Comparison of ENCODE assay signal across 34 cellular contexts in the genomic region with DNA sequence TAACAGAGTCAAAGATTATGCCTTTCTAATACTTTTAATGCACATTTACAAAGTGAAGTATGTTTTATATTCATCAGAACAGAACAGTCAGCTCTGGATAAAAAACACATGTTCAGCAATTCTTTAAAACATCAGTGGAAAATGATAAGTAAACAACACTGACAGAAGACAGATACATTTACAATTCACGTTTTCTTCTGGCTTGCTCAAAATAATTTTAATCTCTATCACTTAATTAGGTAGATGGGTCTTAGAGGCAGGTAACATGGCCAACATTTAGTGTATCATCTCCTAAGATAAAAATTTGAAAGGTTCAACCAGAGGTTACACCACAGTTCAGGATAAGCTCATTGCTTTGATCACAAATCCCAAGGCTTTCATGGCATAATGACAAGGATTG.
"Had no signal": no experiment of that assay in that cellular context is flagged by ENCODE, and none has a peak within 500 bp of the region (broad histone marks: within the 10 kb centered on the region; RNA-seq: fewer than 3 reads in every experiment).

No MANE protein-coding gene starts in this region.

- H3K27me3 Mint-ChIP-seq: activated B cell treated with CpG ODN at 0.5 μM for 24 hours; activated CD4-positive, alpha-beta memory T cell treated with anti-CD3 and anti-CD28 coated beads for 36 hours; activated naive CD4-positive, alpha-beta T cell treated with anti-CD3 and anti-CD28 coated beads, Interleukin-2, amount 10 ng/mL, durations not matched to agents 7 days and 5 days; activated naive CD8-positive, alpha-beta T cell; activated naive CD8-positive, alpha-beta T cell treated with anti-CD3 and anti-CD28 coated beads, Interleukin-2, amount 50 U/mL, for 24 hours had no signal

- H3K27ac Mint-ChIP-seq: activated B cell treated with CpG ODN at 0.5 μM for 24 hours; activated CD4-positive, alpha-beta memory T cell treated with anti-CD3 and anti-CD28 coated beads for 36 hours; activated naive CD4-positive, alpha-beta T cell treated with anti-CD3 and anti-CD28 coated beads, Interleukin-2, amount 10 ng/mL, durations not matched to agents 7 days and 5 days; activated naive CD8-positive, alpha-beta T cell; activated naive CD8-positive, alpha-beta T cell treated with anti-CD3 and anti-CD28 coated beads, Interleukin-2, amount 50 U/mL, for 24 hours had no signal

- ATAC-seq: activated naive CD8-positive, alpha-beta T cell treated with anti-CD3 and anti-CD28 coated beads, Interleukin-2, amount 50 U/mL, for 24 hours; Panc1 had no signal

- H3K4me1 ChIP-seq: SJCRH30 had no signal

- DNase-seq: activated B cell treated with CpG ODN at 0.5 μM for 24 hours; activated CD4-positive, alpha-beta memory T cell treated with anti-CD3 and anti-CD28 coated beads for 36 hours; activated CD4-positive, alpha-beta T cell treated with anti-CD3 and anti-CD28 coated beads for 4 hours; activated CD4-positive, alpha-beta T cell treated with anti-CD3 and anti-CD28 coated beads, Interleukin-2, amount 50 U/mL, for 1 hour; activated CD4-positive, CD25-positive, alpha-beta regulatory T cell treated with anti-CD3 and anti-CD28 coated beads, Interleukin-2, amount 50 U/mL, for 72 hours; activated CD8-positive, alpha-beta memory T cell treated with anti-CD3 and anti-CD28 coated beads, Interleukin-2, amount 50 U/mL, for 48 hours; activated effector memory CD4-positive, alpha-beta T cell treated with Interleukin-2 at 50 U/mL for 16 hours; activated naive CD4-positive, alpha-beta T cell treated with anti-CD3 and anti-CD28 coated beads, Interleukin-2, amount 10 ng/mL, durations not matched to agents 7 days and 5 days; activated naive CD8-positive, alpha-beta T cell treated with anti-CD3 and anti-CD28 coated beads, Interleukin-2, amount 50 U/mL, for 24 hours; activated T-cell treated with anti-CD3 and anti-CD28 coated beads, Interleukin-2, amount 50 U/mL, for 48 hours; amniotic stem cell; aorta; brain microvascular endothelial cell; central memory CD4-positive, alpha-beta T cell; MM.1S; MV-4-11; NCI-H1092; NCI-H1436 treated with DMSO at 0.1 percent for 48 hours; NCI-H187; NCI-H2029 treated with DMSO at 0.1 percent for 48 hours; NCI-H2107; NCI-H2171; NCI-H510A treated with DMSO at 0.1 percent for 48 hours; NCI-H526 treated with DMSO at 0.1 percent for 48 hours; NCI-H774; SHP77; SJCRH30; SW 1271; T-helper 1 cell; T-helper 2 cell; T-helper 9 cell had no signal

- H3K4me3 Mint-ChIP-seq: activated B cell treated with CpG ODN at 0.5 μM for 24 hours; activated CD4-positive, alpha-beta memory T cell treated with anti-CD3 and anti-CD28 coated beads for 36 hours; activated naive CD4-positive, alpha-beta T cell treated with anti-CD3 and anti-CD28 coated beads, Interleukin-2, amount 10 ng/mL, durations not matched to agents 7 days and 5 days; activated naive CD8-positive, alpha-beta T cell; activated naive CD8-positive, alpha-beta T cell treated with anti-CD3 and anti-CD28 coated beads, Interleukin-2, amount 50 U/mL, for 24 hours had no signal

- H3K27me3 ChIP-seq: brain microvascular endothelial cell, SJCRH30 had no signal

- H3K9me3 ChIP-seq: SJCRH30 had no signal

- H3K9me3 Mint-ChIP-seq: activated B cell treated with CpG ODN at 0.5 μM for 24 hours; activated CD4-positive, alpha-beta memory T cell treated with anti-CD3 and anti-CD28 coated beads for 36 hours; activated naive CD4-positive, alpha-beta T cell treated with anti-CD3 and anti-CD28 coated beads, Interleukin-2, amount 10 ng/mL, durations not matched to agents 7 days and 5 days; activated naive CD8-positive, alpha-beta T cell treated with anti-CD3 and anti-CD28 coated beads, Interleukin-2, amount 50 U/mL, for 24 hours had no signal

- H3K36me3 ChIP-seq: brain microvascular endothelial cell, SJCRH30 had no signal

- H3K4me3 ChIP-seq: SJCRH30 had no signal

- H3K4me1 Mint-ChIP-seq: activated B cell treated with CpG ODN at 0.5 μM for 24 hours; activated naive CD4-positive, alpha-beta T cell treated with anti-CD3 and anti-CD28 coated beads, Interleukin-2, amount 10 ng/mL, durations not matched to agents 7 days and 5 days; activated naive CD8-positive, alpha-beta T cell treated with anti-CD3 and anti-CD28 coated beads, Interleukin-2, amount 50 U/mL, for 24 hours had no signal

- H3K27ac ChIP-seq: brain microvascular endothelial cell, SJCRH30, VCaP had no signal
